8 cellular contexts compared by ENCODE assay signal in the genomic region with DNA sequence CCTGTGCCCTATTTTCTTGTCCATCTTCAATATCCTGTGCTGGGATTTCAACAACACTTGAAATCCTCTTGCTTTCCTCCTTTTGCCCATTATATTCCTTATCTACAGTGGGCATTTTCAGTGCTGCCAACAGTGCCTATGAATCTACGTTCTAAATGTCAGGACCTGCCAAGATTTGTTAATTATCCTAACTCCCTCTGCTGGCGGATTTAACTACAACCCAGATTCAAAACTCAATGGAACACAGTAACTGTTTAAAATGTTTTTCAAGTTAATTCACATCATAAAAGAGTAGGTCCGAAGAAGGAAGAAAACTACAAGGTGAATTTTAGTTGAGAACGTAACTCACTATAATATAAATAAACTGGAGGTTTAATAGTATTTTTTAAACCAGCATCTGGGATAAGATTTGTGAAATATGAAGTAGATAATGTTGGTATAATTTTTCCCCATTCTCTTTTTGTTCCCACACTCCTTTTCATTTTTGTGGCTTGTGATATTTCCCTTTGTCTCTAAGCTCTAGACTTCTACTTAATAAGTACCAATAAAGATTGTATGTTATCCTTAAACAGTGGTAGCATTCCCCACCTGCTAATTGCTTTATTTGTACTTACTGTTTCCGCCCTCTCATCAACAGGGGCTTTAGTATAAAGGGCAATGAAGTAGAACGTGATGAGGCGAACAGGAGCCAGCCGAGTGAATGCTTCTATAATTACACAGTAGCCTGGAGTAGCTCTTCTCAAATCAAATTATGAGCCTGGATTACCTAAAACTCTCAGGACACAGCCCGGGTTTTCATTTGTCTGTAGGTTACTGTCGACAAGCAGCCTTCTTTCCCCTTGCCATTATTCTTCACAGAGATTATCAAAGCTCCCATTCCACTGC.
DNase-seq lines count a peak whose midpoint lies in the region; ATAC-seq and TF ChIP-seq lines count a peak whose summit lies in the region.

No MANE protein-coding gene starts in this region.

- CTCF ChIA-PET in mammary epithelial cell (lab: Charles Lee; ENCODE audit: low non-redundant PET) (no interaction called here), T-cell (lab: Charles Lee) (no interaction called here)
- CTCF ChIA-PET in CD4-positive, alpha-beta memory T cell (lab: Charles Lee; ENCODE audit: partially characterized antibody): no interaction called here

- no peak overlapping the region for H3K4me3 Mint-ChIP-seq in T-cell
- no peak overlapping the region for H3K4me3 Mint-ChIP-seq in CD4-positive, alpha-beta memory T cell

- peak overlapping the region; percentile 51 for H2AFZ ChIP-seq in mammary epithelial cell (ENCODE audit: low read depth, low read length)

- 59% methylated on average over 10 of the region's 10 CpGs for WGBS in mammary epithelial cell (ENCODE audit: low coverage, missing lambda C conversion rate)

- no peak overlapping the region for H3K9ac ChIP-seq in mammary epithelial cell (ENCODE audit: insufficient read depth, low read length)

- no TSS peak for BruUV-seq in mammary epithelial cell (replicated peaks; lab: Mats Ljungman, UMichigan)

- no peaks in the 10 kb centered on the region for H3K79me2 ChIP-seq in mammary epithelial cell (ENCODE audit: insufficient read depth, low read length)

- intact Hi-C loops in left ventricle myocardium inferior (cut with micrococcal nuclease) (no loop called here), cardiac septum (cut with DNase I) (no loop called here), mammary epithelial cell (cut with micrococcal nuclease) (loop anchor here (1.0 to 5.0 kb wide), 6 partner anchors 102 to 782 kb away; no protein-coding TSS in a partner anchor)
- intact Hi-C loops in CD4-positive, alpha-beta memory T cell (cut with micrococcal nuclease): no loop called here

- H3K9me3 ChIP-seq in left ventricle myocardium inferior (replicated peaks) (no peaks in the 10 kb centered on the region), mammary epithelial cell (replicated peaks; ENCODE audit: insufficient read depth, low read length) (no peaks in the 10 kb centered on the region)
- no peaks in the 10 kb centered on the region for H3K9me3 ChIP-seq in CD4-positive, alpha-beta memory T cell (ENCODE audit: control insufficient read depth in 1 of 2, low read length in 2 of 2)

- H3K4me3 ChIP-seq in left ventricle myocardium inferior (no peak overlapping the region), mammary epithelial cell (replicated peaks in 1 of 3; ENCODE audit: insufficient read depth in 1 of 3, low read depth in 2 of 3, low read length in 3 of 3) (no peak overlapping the region)
- H3K4me3 ChIP-seq in CD4-positive, alpha-beta memory T cell (ENCODE audit: low read length in 2 of 2): no peak overlapping the region

- H3K27ac Mint-ChIP-seq in T-cell: no peak overlapping the region
- H3K27ac Mint-ChIP-seq in CD4-positive, alpha-beta memory T cell: no peak overlapping the region

- no peaks in the 10 kb centered on the region for H3K36me3 Mint-ChIP-seq in T-cell
- H3K36me3 Mint-ChIP-seq in CD4-positive, alpha-beta memory T cell: no peaks in the 10 kb centered on the region

- TF ChIP-seq CTCF in left ventricle myocardium inferior (IDR thresholded peaks at IDR 0.05; ENCODE audit: borderline replicate concordance) (peak; percentile 49), mammary epithelial cell (conservative IDR thresholded peaks at IDR 0.05 in 1 of 2, IDR thresholded peaks at IDR 0.05 in 1 of 2; ENCODE audit: extremely low read depth in 1 of 2, insufficient read depth in 1 of 2, low read depth in 1 of 2, low read length in 2 of 2) (peak; percentile 52 to 63)

- H3K4me1 Mint-ChIP-seq in T-cell: no peaks in the 10 kb centered on the region
- no peaks in the 10 kb centered on the region for H3K4me1 Mint-ChIP-seq in CD4-positive, alpha-beta memory T cell

- no peaks in the 10 kb centered on the region for H3K27me3 ChIP-seq in left ventricle myocardium inferior (ENCODE audit: low read depth)
- no peaks in the 10 kb centered on the region for H3K27me3 ChIP-seq in mammary epithelial cell (ENCODE audit: insufficient read depth, low read length)
- no peaks in the 10 kb centered on the region for H3K27me3 ChIP-seq in CD4-positive, alpha-beta memory T cell (ENCODE audit: insufficient read depth, low read length)

- dilution Hi-C loops in mammary epithelial cell (cut with HindIII; ENCODE audit: low sequenced_read_pairs): no loop called here

- H3K9me3 Mint-ChIP-seq in T-cell: no peaks in the 10 kb centered on the region
- peaks cover 0 to 2% (median 0%) of the 10 kb centered on the region in 8 donors for H3K9me3 Mint-ChIP-seq in CD4-positive, alpha-beta memory T cell

- no peak for ATAC-seq in T-cell (replicated peaks in 1 of 4)

- H3K27ac ChIP-seq in left ventricle myocardium inferior (replicated peaks): no peak overlapping the region
- no peak overlapping the region for H3K27ac ChIP-seq in mammary epithelial cell (ENCODE audit: insufficient read depth, low read depth, low read length)
- no peak overlapping the region for H3K27ac ChIP-seq in CD4-positive, alpha-beta memory T cell (ENCODE audit: low read depth, low read length)

- in situ Hi-C loops in mammary epithelial cell (cut with MboI; ENCODE audit: low sequenced_read_pairs in 2 of 2): no loop called here

- H3K27me3 Mint-ChIP-seq in T-cell: no peaks in the 10 kb centered on the region
- H3K27me3 Mint-ChIP-seq in CD4-positive, alpha-beta memory T cell: no peaks in the 10 kb centered on the region

- H3K36me3 ChIP-seq in left ventricle myocardium inferior (no peaks in the 10 kb centered on the region), mammary epithelial cell (ENCODE audit: insufficient read depth, low read length) (no peaks in the 10 kb centered on the region)
- H3K36me3 ChIP-seq in CD4-positive, alpha-beta memory T cell (ENCODE audit: insufficient read depth, low read length): no peaks in the 10 kb centered on the region

- no peak for DNase-seq in left ventricle myocardium inferior
- no peak for DNase-seq in cardiac septum (ENCODE audit: low spot score)
- DNase-seq in NCI-H2196 treated with DMSO at 0.1 percent for 48 hours (lab: John Stamatoyannopoulos, UW; ENCODE audit: unreplicated experiment): peak; percentile 93
- DNase-seq in mammary epithelial cell: peak; percentile 31
- DNase-seq in middle frontal gyrus (ENCODE audit: extremely low spot score, low spot score): peak; percentile 54
- DNase-seq in T-cell: no peak
- no peak for DNase-seq in CD4-positive, alpha-beta memory T cell
- no peak for DNase-seq in HuH-7.5 (ENCODE audit: low spot score)

- H4K20me1 ChIP-seq in mammary epithelial cell (ENCODE audit: insufficient read depth, low read length): no peaks in the 10 kb centered on the region

- no peak overlapping the region for H3K4me2 ChIP-seq in mammary epithelial cell (ENCODE audit: insufficient read depth, low read depth, low read length)

- H3K4me1 ChIP-seq in left ventricle myocardium inferior: no peaks in the 10 kb centered on the region
- no peaks in the 10 kb centered on the region for H3K4me1 ChIP-seq in mammary epithelial cell (ENCODE audit: insufficient read depth, low read length)
- H3K4me1 ChIP-seq in CD4-positive, alpha-beta memory T cell (ENCODE audit: insufficient read depth, low read length): no peaks in the 10 kb centered on the region

- POLR2A ChIA-PET in T-cell (lab: Charles Lee): interaction anchor here in 1 of 2 donors (0.6 kb wide), 1 partner anchor 17 kb away, joined by 16 read pairs; no protein-coding TSS in a partner anchor
- POLR2A ChIA-PET in CD4-positive, alpha-beta memory T cell (lab: Charles Lee; ENCODE audit: partially characterized antibody): no interaction called here

Comparison
In these comparisons a context has a peak if more than half of its experiments do, and no peak if none do; other contexts are left out.
1. DNase-seq: peak in NCI-H2196 treated with DMSO at 0.1 percent for 48 hours (single experiment), mammary epithelial cell (single experiment) and middle frontal gyrus (single experiment); none in left ventricle myocardium inferior (single experiment), cardiac septum (single experiment), T-cell (0 of 34), CD4-positive, alpha-beta memory T cell (0 of 5) and HuH-7.5 (single experiment).